In the genomic region with DNA sequence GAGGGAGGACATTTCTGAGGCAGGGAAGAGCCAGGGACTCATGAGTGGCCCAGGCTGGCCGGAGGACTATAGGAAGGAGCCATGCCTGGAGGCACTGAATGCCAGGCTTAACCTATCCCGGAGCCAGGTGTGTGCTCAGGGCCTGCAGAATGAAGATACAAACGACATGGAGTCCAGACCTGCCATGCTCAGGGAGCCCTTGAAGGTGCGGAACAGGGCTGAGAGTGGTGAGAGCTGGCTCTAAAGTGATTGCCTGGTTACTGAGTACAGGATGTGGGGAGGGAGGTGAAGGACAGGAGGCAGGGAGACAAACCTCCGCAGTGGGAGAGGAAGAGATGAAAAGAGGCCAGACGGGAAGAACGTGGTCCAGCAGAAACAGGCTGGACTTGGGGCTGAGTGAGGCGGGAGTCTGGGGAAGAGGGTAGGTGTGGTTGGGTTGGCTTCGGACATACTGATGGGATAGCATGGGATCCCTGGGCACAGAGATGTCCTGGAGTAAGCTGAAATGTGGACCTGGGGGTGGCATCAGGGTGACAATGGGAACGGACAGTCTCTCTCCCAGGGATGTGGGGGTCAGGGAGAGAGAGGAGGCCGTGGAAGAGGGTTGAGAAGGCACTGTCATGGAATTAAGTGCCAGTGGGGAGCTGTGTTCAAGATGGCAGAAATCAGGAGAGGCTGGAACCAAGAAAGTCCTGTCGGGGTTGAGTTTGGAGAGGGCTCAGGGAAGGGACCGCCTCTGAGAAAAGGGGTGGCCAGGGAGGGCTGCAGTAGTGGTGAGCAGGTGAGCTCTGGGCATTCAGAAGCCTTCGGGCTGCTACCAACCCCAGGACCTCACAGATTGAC, we compare ENCODE assay signal across 8 cellular contexts. TPM values are rescaled to one million over a fixed set of nuclear protein-coding genes. Genes with fewer than 3 reads are reported as not detected.
DNase-seq lines count a peak whose midpoint lies in the region; ATAC-seq and TF ChIP-seq lines count a peak whose summit lies in the region.

No MANE protein-coding gene starts in this region.

- H3K4me3 ChIP-seq in HL-60 (replicated peaks; ENCODE audit: insufficient read depth, low read length) (no peak overlapping the region), heart right ventricle (peak overlapping the region in 9 of 10 donors; percentile 56 to 99 (median 82)), smooth muscle cell (peak overlapping the region; percentile 94)

- H3K9me3 ChIP-seq in heart right ventricle (no peaks in the 10 kb centered on the region), smooth muscle cell (replicated peaks; ENCODE audit: low read depth) (no peaks in the 10 kb centered on the region)

- TF ChIP-seq CTCF in HL-60 (IDR thresholded peaks at IDR 0.05; ENCODE audit: insufficient read depth, low read length) (no peak), heart right ventricle (IDR thresholded peaks at IDR 0.05) (no peak), smooth muscle cell (IDR thresholded peaks at IDR 0.05; ENCODE audit: borderline replicate concordance, insufficient read depth, poor library complexity, severe bottlenecking) (no peak)

- H3K9ac ChIP-seq in smooth muscle cell (ENCODE audit: low read depth) = peak overlapping the region; percentile 84

- DNase-seq in HL-60 (ENCODE audit: low read depth in 1 of 2, low spot score in 1 of 2) = peak in 1 of 2 experiments; percentile 70
- peak; percentile 43 to 53 for DNase-seq in activated CD4-positive, alpha-beta T cell treated with anti-CD3 and anti-CD28 coated beads, Interleukin-2, amount 50 U/mL, for 48 hours
- no peak for DNase-seq in heart right ventricle
- no peak for DNase-seq in smooth muscle cell (lab: John Stamatoyannopoulos, UW; ENCODE audit: unreplicated experiment)
- no peak for DNase-seq in pons (ENCODE audit: low spot score)
- DNase-seq in hypothalamus (lab: John Stamatoyannopoulos, UW) = no peak
- DNase-seq in HCEC 1CT = no peak

- H2AFZ ChIP-seq in smooth muscle cell (ENCODE audit: low read depth) = no peak overlapping the region

- intact Hi-C loops in heart right ventricle (cut with DNase I) = loop anchor here in 4 of 10 donors (2.0 kb wide), 3 partner anchors 15 to 29 kb away; no protein-coding TSS in a partner anchor

- peaks cover 6 to 74% (median 35%) of the 10 kb centered on the region in 9 donors for H3K36me3 ChIP-seq in heart right ventricle
- H3K36me3 ChIP-seq in smooth muscle cell (ENCODE audit: low read depth) = peaks cover 6% of the 10 kb centered on the region

- peaks cover 30% of the 10 kb centered on the region for H3K79me2 ChIP-seq in smooth muscle cell (ENCODE audit: low read depth)

- peaks cover 7 to 90% (median 33%) of the 10 kb centered on the region in 9 donors for H3K4me1 ChIP-seq in heart right ventricle
- peaks cover 9% of the 10 kb centered on the region for H3K4me1 ChIP-seq in smooth muscle cell (ENCODE audit: low read depth)

- peaks cover 19% of the 10 kb centered on the region for H4K20me1 ChIP-seq in smooth muscle cell (ENCODE audit: low read depth)

- H3F3A ChIP-seq in smooth muscle cell (ENCODE audit: low read depth) = peaks cover 4% of the 10 kb centered on the region

- H3K27ac ChIP-seq in HL-60 (replicated peaks) = peak overlapping the region; percentile 100
- peak overlapping the region; percentile 76 to 98 (median 96) for H3K27ac ChIP-seq in heart right ventricle
- peak overlapping the region; percentile 94 for H3K27ac ChIP-seq in smooth muscle cell (ENCODE audit: low read depth)

- H3K4me2 ChIP-seq in smooth muscle cell = peak overlapping the region; percentile 100

- 73 to 75% methylated on average over 14 of the region's 14 CpGs for WGBS in heart right ventricle, 2 donors
- WGBS in smooth muscle cell (ENCODE audit: low lambda C conversion rate) = 91% methylated on average over 14 of the region's 14 CpGs

- no peaks in the 10 kb centered on the region for H3K27me3 ChIP-seq in HL-60 (ENCODE audit: insufficient read depth, poor library complexity, severe bottlenecking)
- no peaks in the 10 kb centered on the region for H3K27me3 ChIP-seq in heart right ventricle
- H3K27me3 ChIP-seq in smooth muscle cell (ENCODE audit: low read depth) = no peaks in the 10 kb centered on the region

- ATAC-seq in heart right ventricle (peak in 2 of 8 donors; percentile 0 to 2), HG02642 (IDR thresholded peaks at IDR 0.05; ENCODE audit: poor library complexity, unreplicated experiment) (no peak)

RNA-seq across cellular contexts. Expression of a gene that starts 1.5 kb away (rescaled TPM):
- total RNA-seq in heart right ventricle = 10 to 100 TPM in 6 of 10 donors, 1 to 10 TPM in 4; 7.9 to 21.0 (median 12.3) TPM
- polyA plus RNA-seq in heart right ventricle = 10 to 100 TPM; 14.2 to 39.4 TPM
- total RNA-seq in smooth muscle cell = 29.3 and 34.7 TPM in 2 replicates
- 52.0 and 63.2 TPM in 2 replicates for polyA plus RNA-seq in smooth muscle cell

RNA-seq across cellular contexts. Expression of a gene that starts 15.8 kb away (rescaled TPM):
- total RNA-seq in heart right ventricle (10 to 100 TPM; 11.9 to 21.2 (median 15.6) TPM), smooth muscle cell (14.9 and 23.9 TPM in 2 replicates)
- polyA plus RNA-seq in heart right ventricle (10 to 100 TPM in 1 of 2 donors, 1 to 10 TPM in 1; 7.8 to 15.5 TPM), smooth muscle cell (29.3 and 47.5 TPM in 2 replicates)

RNA-seq across cellular contexts. Expression of a gene that starts 21.3 kb away (rescaled TPM):
- 10 to 100 TPM; 34.2 to 60.9 (median 44.0) TPM for total RNA-seq in heart right ventricle
- 10 to 100 TPM; 48.0 to 65.0 TPM for polyA plus RNA-seq in heart right ventricle
- 18.5 and 22.2 TPM in 2 replicates for total RNA-seq in smooth muscle cell
- polyA plus RNA-seq in smooth muscle cell = 38.9 and 42.5 TPM in 2 replicates

Comparison
In these comparisons a context has a peak if more than half of its experiments do, and no peak if none do; other contexts are left out.
1. DNase-seq: peak in activated CD4-positive, alpha-beta T cell treated with anti-CD3 and anti-CD28 coated beads, Interleukin-2, amount 50 U/mL, for 48 hours (2 of 2); none in heart right ventricle (0 of 2), smooth muscle cell (single experiment), pons (single experiment), hypothalamus (0 of 51) and HCEC 1CT (single experiment).
2. Peak in every context shown above with its lines, with median percentiles within 50 percentile points of each other: H3K27ac ChIP-seq.